In genomic region chr20:25553819-25554296, GRCh38 we compare ENCODE assay signal across 1 cellular context.
TF ChIP-seq lines count a peak whose summit lies in the region.

No MANE protein-coding gene starts in this region.

TF ChIP-seq in HepG2, 621 proteins besides CTCF, POLR2A, EP300 and RAD21 (continued from another document and continues in another):
- TF ChIP-seq ZXDC (CRISPR knock-in tag; IDR thresholded peaks at IDR 0.05): no peak; the same call in 1 of the 2 replicates
- TF ChIP-seq ZNF431 (CRISPR knock-in tag; IDR thresholded peaks at IDR 0.05; ENCODE audit: borderline replicate concordance, low read depth): peak; percentile 21; the same call in 1 of the 2 replicates
- TF ChIP-seq ZNF354B (CRISPR knock-in tag; IDR thresholded peaks at IDR 0.05): no peak
- no peak for TF ChIP-seq NFYC (CRISPR knock-in tag; IDR thresholded peaks at IDR 0.05)
- peak; percentile 70; the same call in 1 of the 2 replicates for TF ChIP-seq ZBTB4 (CRISPR knock-in tag; IDR thresholded peaks at IDR 0.05; ENCODE audit: borderline replicate concordance)
- TF ChIP-seq FOXJ3 (CRISPR knock-in tag; IDR thresholded peaks at IDR 0.05; ENCODE audit: borderline replicate concordance): 0 out of 2 replicates have a peak, but pooled peaks have one; percentile 41
- no peak for TF ChIP-seq ADNP (CRISPR knock-in tag; IDR thresholded peaks at IDR 0.05)
- TF ChIP-seq IRF9 (CRISPR knock-in tag; IDR thresholded peaks at IDR 0.05; ENCODE audit: borderline replicate concordance): peak; percentile 60; the same call in 1 of the 2 replicates
- 0 out of 2 replicates have a peak, but pooled peaks have one; percentile 34 for TF ChIP-seq ZNF333 (CRISPR knock-in tag; IDR thresholded peaks at IDR 0.05; ENCODE audit: borderline replicate concordance)
- peak; percentile 90; the same call in 1 of the 2 replicates for TF ChIP-seq FOXK1 (CRISPR knock-in tag; IDR thresholded peaks at IDR 0.05; ENCODE audit: borderline replicate concordance, low read depth)
- TF ChIP-seq ZNF598 (CRISPR knock-in tag; IDR thresholded peaks at IDR 0.05; ENCODE audit: borderline replicate concordance): peak; percentile 60; the same call in 1 of the 2 replicates
- TF ChIP-seq ZNF121 (CRISPR knock-in tag; IDR thresholded peaks at IDR 0.05): no peak
- peak; percentile 28; the same call in 1 of the 2 replicates for TF ChIP-seq ZSCAN21 (CRISPR knock-in tag; IDR thresholded peaks at IDR 0.05; ENCODE audit: borderline replicate concordance)
- 0 out of 2 replicates have a peak, but pooled peaks have one; percentile 44 for TF ChIP-seq ZBTB26 (CRISPR knock-in tag; IDR thresholded peaks at IDR 0.05; ENCODE audit: borderline replicate concordance)
- peak; percentile 69 for TF ChIP-seq GATAD2A (CRISPR knock-in tag; IDR thresholded peaks at IDR 0.05)
- TF ChIP-seq HOXA3 (CRISPR knock-in tag; IDR thresholded peaks at IDR 0.05): no peak
- 0 out of 4 replicates have a peak, but pooled peaks of 1 of the 2 experiments have one; percentile 12 for TF ChIP-seq KLF16 (CRISPR knock-in tag; IDR thresholded peaks at IDR 0.05)
- peak; percentile 39; the same call in 1 of the 2 replicates for TF ChIP-seq MTA1 (CRISPR knock-in tag; IDR thresholded peaks at IDR 0.05; ENCODE audit: borderline replicate concordance)
- TF ChIP-seq FOXP4 (CRISPR knock-in tag; IDR thresholded peaks at IDR 0.05): peak; percentile 72
- TF ChIP-seq ZNF275 (CRISPR knock-in tag; IDR thresholded peaks at IDR 0.05; ENCODE audit: borderline replicate concordance): no peak
- peak; percentile 6; the same call in 1 of the 2 replicates for TF ChIP-seq FOSL2 (CRISPR knock-in tag; IDR thresholded peaks at IDR 0.05)
- TF ChIP-seq MIER2 (CRISPR knock-in tag; IDR thresholded peaks at IDR 0.05): peak; percentile 83; the same call in 1 of the 2 replicates
- TF ChIP-seq ATF5 (CRISPR knock-in tag; IDR thresholded peaks at IDR 0.05; ENCODE audit: low read depth): no peak
- 0 out of 2 replicates have a peak, but pooled peaks have one; percentile 32 for TF ChIP-seq NR0B2 (CRISPR knock-in tag; IDR thresholded peaks at IDR 0.05)
- peak; percentile 41 for TF ChIP-seq ZFX (CRISPR knock-in tag; IDR thresholded peaks at IDR 0.05; ENCODE audit: low read depth)
- TF ChIP-seq ZNF576 (CRISPR knock-in tag; IDR thresholded peaks at IDR 0.05): 0 out of 2 replicates have a peak, but pooled peaks have one; percentile 28
- TF ChIP-seq ZNF577 (CRISPR knock-in tag; IDR thresholded peaks at IDR 0.05; ENCODE audit: borderline replicate concordance, low read depth): no peak
- TF ChIP-seq ETS1 (CRISPR knock-in tag; IDR thresholded peaks at IDR 0.05): no peak
- TF ChIP-seq FOXK2 (IDR thresholded peaks at IDR 0.05): peak; percentile 52; the same call in 1 of the 2 replicates
- TF ChIP-seq ZNF737 (CRISPR knock-in tag; IDR thresholded peaks at IDR 0.05; ENCODE audit: borderline replicate concordance): peak; percentile 64; the same call in 1 of the 2 replicates
- TF ChIP-seq ZNF768 (CRISPR knock-in tag; IDR thresholded peaks at IDR 0.05): 0 out of 2 replicates have a peak, but pooled peaks have one; percentile 20
- TF ChIP-seq XRCC5 (optimal IDR thresholded peaks at IDR 0.05; ENCODE audit: low read length): peak; percentile 36
- TF ChIP-seq PHB2 (IDR thresholded peaks at IDR 0.05; ENCODE audit: partially characterized antibody): no peak
- TF ChIP-seq ZNF687 (CRISPR knock-in tag; IDR thresholded peaks at IDR 0.05): peak; percentile 66
- TF ChIP-seq TFAP4 (IDR thresholded peaks at IDR 0.05; ENCODE audit: borderline replicate concordance, low read depth): peak; percentile 91
- TF ChIP-seq RBM39 (IDR thresholded peaks at IDR 0.05; ENCODE audit: low read depth, low read length, poor library complexity, severe bottlenecking): no peak
- 0 out of 2 replicates have a peak, but pooled peaks have one; percentile 22 for TF ChIP-seq ERF (CRISPR knock-in tag; IDR thresholded peaks at IDR 0.05)
- TF ChIP-seq ZNF572 (CRISPR knock-in tag; IDR thresholded peaks at IDR 0.05): peak; percentile 69; the same call in 1 of the 2 replicates
